ENCODE assay signal across 13 cellular contexts in genomic region chr11:125167292-125167953, GRCh38. TPM values are rescaled to one million over a fixed set of nuclear protein-coding genes. Genes with fewer than 3 reads are reported as not detected.
DNase-seq lines count a peak whose midpoint lies in the region; ATAC-seq and TF ChIP-seq lines count a peak whose summit lies in the region.
"Had no signal": no experiment of that assay in that cellular context is flagged by ENCODE, and none has a peak within 500 bp of the region (broad histone marks: within the 10 kb centered on the region; RNA-seq: fewer than 3 reads in every experiment).

No MANE protein-coding gene starts in this region.

- H3K9me3 ChIP-seq in HEK293 (ENCODE audit: control insufficient read depth, insufficient read depth, low read depth, low read length): no peaks in the 10 kb centered on the region
- no peaks in the 10 kb centered on the region for H3K9me3 ChIP-seq in iPS-20b (ENCODE audit: insufficient read depth, low read depth, low read length)
- H3K9me3 ChIP-seq: BLaER1 had no signal

- peak overlapping the region; percentile 60 for H3K27ac ChIP-seq in HEK293 (ENCODE audit: extremely low read depth, low read depth, low read length)
- no peak overlapping the region for H3K27ac ChIP-seq in iPS-20b (ENCODE audit: low read length)
- H3K27ac ChIP-seq: BLaER1 had no signal

- in situ Hi-C loops in ACHN (cut with HindIII; ENCODE audit: low pct_ligation_motif_present, low pct_unique_long_range_greater_than_20kb, low sequenced_read_pairs): no loop called here

- H3K4me1 ChIP-seq in HEK293 (ENCODE audit: control insufficient read depth, insufficient read depth, low read length) (peaks cover 21% of the 10 kb centered on the region), iPS-20b (ENCODE audit: insufficient read depth, low read length) (peaks cover 54% of the 10 kb centered on the region)

- H3K36me3 ChIP-seq in HEK293 (ENCODE audit: control insufficient read depth in 2 of 2, insufficient read depth in 1 of 2, low read length in 2 of 2): no peaks in the 10 kb centered on the region
- no peaks in the 10 kb centered on the region for H3K36me3 ChIP-seq in iPS-20b (ENCODE audit: insufficient read depth, low read depth, low read length)
- H3K36me3 ChIP-seq: BLaER1 had no signal

- peaks cover 62% of the 10 kb centered on the region for H3K27me3 ChIP-seq in iPS-20b (ENCODE audit: insufficient read depth, low read length)

- ATAC-seq in sciatic nerve: peak; percentile 28

- TF ChIP-seq CTCF in HEK293 (tag by site-specific recombination; IDR thresholded peaks at IDR 0.05) (no peak), choroid plexus epithelial cell (conservative IDR thresholded peaks at IDR 0.05; ENCODE audit: low read depth, low read length) (no peak)

- peak; percentile 79 for DNase-seq in choroid plexus epithelial cell (ENCODE audit: low read depth)
- DNase-seq in sciatic nerve (ENCODE audit: low spot score): peak; percentile 72
- no peak for DNase-seq in DMS79 treated with DMSO at 0.1 percent for 48 hours (lab: John Stamatoyannopoulos, UW)
- DNase-seq in ACHN: no peak
- no peak for DNase-seq in NCI-H1436 treated with DMSO at 0.1 percent for 48 hours (lab: John Stamatoyannopoulos, UW)
- no peak for DNase-seq in DMS114 treated with DMSO at 0.1 percent for 48 hours (lab: John Stamatoyannopoulos, UW; ENCODE audit: unreplicated experiment)
- DNase-seq: cerebellar nuclear complex; NCI-H1436; stimulated activated CD4-positive, alpha-beta T cell treated with anti-CD3 and anti-CD28 coated beads, Interleukin-4, amount 100 ng/mL, for 4 hours had no signal

- H3K9ac ChIP-seq in iPS-20b (ENCODE audit: low read depth, low read length): no peak overlapping the region; the same call in 1 of the 2 replicates
- H3K9ac ChIP-seq: BLaER1 had no signal

- CTCF ChIA-PET in HEK293 (lab: Yijun Ruan, JAX): interaction anchor here (0.5 to 3.6 kb wide), 5 partner anchors 25 to 206 kb away, joined by 3 to 13 read pairs (median 3); no protein-coding TSS in a partner anchor

- no peak overlapping the region for H3K4me3 ChIP-seq in HEK293 (ENCODE audit: low read depth, low read length)
- H3K4me3 ChIP-seq in choroid plexus epithelial cell (ENCODE audit: low read depth, low read length): peak overlapping the region; percentile 80
- H3K4me3 ChIP-seq in iPS-20b (ENCODE audit: low read length): peak overlapping the region; percentile 78
- H3K4me3 ChIP-seq: BLaER1, GM12878 had no signal

- POLR2A ChIA-PET in HEK293 (lab: Yijun Ruan, JAX): no interaction called here

- intact Hi-C loops in sciatic nerve (cut with DNase I): loop anchor here (5.0 kb wide), 1 partner anchor 180 kb away; no protein-coding TSS in a partner anchor

TF ChIP-seq in HEK293, 187 proteins besides CTCF, POLR2A, EP300 and RAD21 (continues in another document):
- TF ChIP-seq, protein P1, sequence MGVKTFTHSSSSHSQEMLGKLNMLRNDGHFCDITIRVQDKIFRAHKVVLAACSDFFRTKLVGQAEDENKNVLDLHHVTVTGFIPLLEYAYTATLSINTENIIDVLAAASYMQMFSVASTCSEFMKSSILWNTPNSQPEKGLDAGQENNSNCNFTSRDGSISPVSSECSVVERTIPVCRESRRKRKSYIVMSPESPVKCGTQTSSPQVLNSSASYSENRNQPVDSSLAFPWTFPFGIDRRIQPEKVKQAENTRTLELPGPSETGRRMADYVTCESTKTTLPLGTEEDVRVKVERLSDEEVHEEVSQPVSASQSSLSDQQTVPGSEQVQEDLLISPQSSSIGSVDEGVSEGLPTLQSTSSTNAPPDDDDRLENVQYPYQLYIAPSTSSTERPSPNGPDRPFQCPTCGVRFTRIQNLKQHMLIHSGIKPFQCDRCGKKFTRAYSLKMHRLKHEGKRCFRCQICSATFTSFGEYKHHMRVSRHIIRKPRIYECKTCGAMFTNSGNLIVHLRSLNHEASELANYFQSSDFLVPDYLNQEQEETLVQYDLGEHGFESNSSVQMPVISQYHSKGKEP (tag by site-specific recombination; IDR thresholded peaks at IDR 0.05): no peak
- TF ChIP-seq, protein P2, sequence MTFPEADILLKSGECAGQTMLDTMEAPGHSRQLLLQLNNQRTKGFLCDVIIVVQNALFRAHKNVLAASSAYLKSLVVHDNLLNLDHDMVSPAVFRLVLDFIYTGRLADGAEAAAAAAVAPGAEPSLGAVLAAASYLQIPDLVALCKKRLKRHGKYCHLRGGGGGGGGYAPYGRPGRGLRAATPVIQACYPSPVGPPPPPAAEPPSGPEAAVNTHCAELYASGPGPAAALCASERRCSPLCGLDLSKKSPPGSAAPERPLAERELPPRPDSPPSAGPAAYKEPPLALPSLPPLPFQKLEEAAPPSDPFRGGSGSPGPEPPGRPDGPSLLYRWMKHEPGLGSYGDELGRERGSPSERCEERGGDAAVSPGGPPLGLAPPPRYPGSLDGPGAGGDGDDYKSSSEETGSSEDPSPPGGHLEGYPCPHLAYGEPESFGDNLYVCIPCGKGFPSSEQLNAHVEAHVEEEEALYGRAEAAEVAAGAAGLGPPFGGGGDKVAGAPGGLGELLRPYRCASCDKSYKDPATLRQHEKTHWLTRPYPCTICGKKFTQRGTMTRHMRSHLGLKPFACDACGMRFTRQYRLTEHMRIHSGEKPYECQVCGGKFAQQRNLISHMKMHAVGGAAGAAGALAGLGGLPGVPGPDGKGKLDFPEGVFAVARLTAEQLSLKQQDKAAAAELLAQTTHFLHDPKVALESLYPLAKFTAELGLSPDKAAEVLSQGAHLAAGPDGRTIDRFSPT (tag by site-specific recombination; IDR thresholded peaks at IDR 0.05): peak; percentile 14; the same call in 1 of the 2 replicates
- TF ChIP-seq ZNF530 (tag by site-specific recombination; IDR thresholded peaks at IDR 0.05; ENCODE audit: low read depth): no peak
- TF ChIP-seq RBAK (tag by site-specific recombination; IDR thresholded peaks at IDR 0.05): no peak
- 0 out of 2 replicates have a peak, but pooled peaks have one; percentile 60 for TF ChIP-seq ZBTB7A (tag by site-specific recombination; IDR thresholded peaks at IDR 0.05; ENCODE audit: low read depth)
- no peak for TF ChIP-seq ZNF660 (tag by site-specific recombination; IDR thresholded peaks at IDR 0.05)
- TF ChIP-seq ZNF23 (tag by site-specific recombination; IDR thresholded peaks at IDR 0.05; ENCODE audit: borderline replicate concordance): no peak
- 0 out of 2 replicates have a peak, but pooled peaks have one; percentile 45 for TF ChIP-seq ZSCAN30 (tag by site-specific recombination; IDR thresholded peaks at IDR 0.05)
- peak; percentile 68; the same call in 1 of the 2 replicates for TF ChIP-seq ZNF341 (tag by site-specific recombination; IDR thresholded peaks at IDR 0.05; ENCODE audit: low read depth)
- no peak for TF ChIP-seq ZSCAN18 (tag by site-specific recombination; IDR thresholded peaks at IDR 0.05)
- no peak for TF ChIP-seq ZNF510 (tag by site-specific recombination; IDR thresholded peaks at IDR 0.05; ENCODE audit: insufficient replicate concordance)
- no peak for TF ChIP-seq EGR2 (tag by site-specific recombination; IDR thresholded peaks at IDR 0.05; ENCODE audit: low read depth)
- TF ChIP-seq, protein P3, sequence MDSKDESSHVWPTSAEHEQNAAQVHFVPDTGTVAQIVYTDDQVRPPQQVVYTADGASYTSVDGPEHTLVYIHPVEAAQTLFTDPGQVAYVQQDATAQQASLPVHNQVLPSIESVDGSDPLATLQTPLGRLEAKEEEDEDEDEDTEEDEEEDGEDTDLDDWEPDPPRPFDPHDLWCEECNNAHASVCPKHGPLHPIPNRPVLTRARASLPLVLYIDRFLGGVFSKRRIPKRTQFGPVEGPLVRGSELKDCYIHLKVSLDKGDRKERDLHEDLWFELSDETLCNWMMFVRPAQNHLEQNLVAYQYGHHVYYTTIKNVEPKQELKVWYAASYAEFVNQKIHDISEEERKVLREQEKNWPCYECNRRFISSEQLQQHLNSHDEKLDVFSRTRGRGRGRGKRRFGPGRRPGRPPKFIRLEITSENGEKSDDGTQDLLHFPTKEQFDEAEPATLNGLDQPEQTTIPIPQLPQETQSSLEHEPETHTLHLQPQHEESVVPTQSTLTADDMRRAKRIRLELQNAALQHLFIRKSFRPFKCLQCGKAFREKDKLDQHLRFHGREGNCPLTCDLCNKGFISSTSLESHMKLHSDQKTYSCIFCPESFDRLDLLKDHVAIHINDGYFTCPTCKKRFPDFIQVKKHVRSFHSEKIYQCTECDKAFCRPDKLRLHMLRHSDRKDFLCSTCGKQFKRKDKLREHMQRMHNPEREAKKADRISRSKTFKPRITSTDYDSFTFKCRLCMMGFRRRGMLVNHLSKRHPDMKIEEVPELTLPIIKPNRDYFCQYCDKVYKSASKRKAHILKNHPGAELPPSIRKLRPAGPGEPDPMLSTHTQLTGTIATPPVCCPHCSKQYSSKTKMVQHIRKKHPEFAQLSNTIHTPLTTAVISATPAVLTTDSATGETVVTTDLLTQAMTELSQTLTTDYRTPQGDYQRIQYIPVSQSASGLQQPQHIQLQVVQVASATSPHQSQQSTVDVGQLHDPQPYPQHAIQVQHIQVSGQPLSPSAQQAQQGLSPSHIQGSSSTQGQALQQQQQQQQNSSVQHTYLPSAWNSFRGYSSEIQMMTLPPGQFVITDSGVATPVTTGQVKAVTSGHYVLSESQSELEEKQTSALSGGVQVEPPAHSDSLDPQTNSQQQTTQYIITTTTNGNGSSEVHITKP (tag by site-specific recombination; IDR thresholded peaks at IDR 0.05): peak; percentile 93
- no peak for TF ChIP-seq ZNF174 (tag by site-specific recombination; IDR thresholded peaks at IDR 0.05)
- TF ChIP-seq SCRT2 (tag by site-specific recombination; IDR thresholded peaks at IDR 0.05): no peak
- peak; percentile 69 for TF ChIP-seq GLIS2 (tag by site-specific recombination; IDR thresholded peaks at IDR 0.05)

RNA-seq across cellular contexts. Expression of gene PKNOX2, which starts 2.9 kb away (rescaled TPM):
- 17.3 TPM for total RNA-seq in sciatic nerve
- total RNA-seq: GM12878 had no signal

RNA-seq across cellular contexts. Expression of gene TMEM218, which starts 56.0 kb away (rescaled TPM):
- 15.2 TPM for total RNA-seq in sciatic nerve

Comparison
In these comparisons a context has a peak if more than half of its experiments do, and no peak if none do; other contexts are left out.
1. DNase-seq: peak in choroid plexus epithelial cell (single experiment) and sciatic nerve (single experiment); none in DMS79 treated with DMSO at 0.1 percent for 48 hours (single experiment), ACHN (single experiment), NCI-H1436 treated with DMSO at 0.1 percent for 48 hours (single experiment) and DMS114 treated with DMSO at 0.1 percent for 48 hours (single experiment).